ENCODE assay signal across 8 cellular contexts in the genomic region with DNA sequence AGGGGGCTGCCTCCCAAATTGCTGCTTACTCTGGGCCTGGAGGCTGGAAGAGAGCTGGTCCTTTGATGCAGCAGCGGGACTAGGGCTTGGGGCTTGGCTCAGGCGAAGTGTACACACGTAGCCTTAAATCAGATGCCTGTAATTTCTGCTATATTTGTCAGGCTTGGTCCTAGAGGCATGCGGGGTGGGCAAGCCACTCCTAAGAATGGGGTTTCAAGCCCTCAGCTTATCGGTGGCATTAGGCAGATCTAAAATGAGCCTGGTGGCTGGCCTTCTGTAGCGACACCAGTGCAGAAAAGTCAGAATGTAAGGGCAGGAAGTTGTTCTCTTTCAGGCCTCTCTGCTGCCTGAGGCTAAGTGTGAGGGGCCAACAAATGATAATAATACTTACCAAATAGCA. TPM values are rescaled to one million over a fixed set of nuclear protein-coding genes. Genes with fewer than 3 reads are reported as not detected.
A peak's percentile ranks its signal among the peaks of the same experiment; 100 is the strongest.
DNase-seq lines count a peak whose midpoint lies in the region; ATAC-seq, FAIRE-seq and TF ChIP-seq lines count a peak whose summit lies in the region.
"Had no signal": no experiment of that assay in that cellular context is flagged by ENCODE, and none has a peak within 500 bp of the region (broad histone marks: within the 10 kb centered on the region; RNA-seq: fewer than 3 reads in every experiment).

No MANE protein-coding gene starts in this region.

- DNase-seq in Caco-2 (no peak), GM12891 (ENCODE audit: insufficient read length, low spot score) (peak; percentile 25), natural killer cell (no peak), NCI-H1436 treated with DMSO at 0.1 percent for 48 hours (lab: John Stamatoyannopoulos, UW) (no peak), islet precursor cell (no peak), ureter (ENCODE audit: low spot score) (no peak)
- DNase-seq in activated naive CD8-positive, alpha-beta T cell treated with anti-CD3 and anti-CD28 coated beads, Interleukin-2, amount 50 U/mL, for 24 hours: no peak
- DNase-seq: NCI-H510A had no signal

- no peak for ATAC-seq in activated naive CD8-positive, alpha-beta T cell treated with anti-CD3 and anti-CD28 coated beads, Interleukin-2, amount 50 U/mL, for 24 hours
- ATAC-seq in natural killer cell: no peak

- H3K27me3 ChIP-seq in Caco-2 (replicated peaks; ENCODE audit: control insufficient read depth, insufficient read depth, low read length): peaks cover 1% of the 10 kb centered on the region; the same call in 1 of the 2 replicates

- H3K36me3 Mint-ChIP-seq in Caco-2 (ENCODE audit: insufficient read depth, unreplicated experiment): no peaks in the 10 kb centered on the region
- H3K36me3 Mint-ChIP-seq in activated naive CD8-positive, alpha-beta T cell treated with anti-CD3 and anti-CD28 coated beads, Interleukin-2, amount 50 U/mL, for 24 hours (ENCODE audit: low read depth): no peaks in the 10 kb centered on the region
- H3K36me3 Mint-ChIP-seq in natural killer cell: no peaks in the 10 kb centered on the region

- H3K4me3 Mint-ChIP-seq in Caco-2 (ENCODE audit: unreplicated experiment): peak overlapping the region; percentile 67
- peak overlapping the region; percentile 74 for H3K4me3 Mint-ChIP-seq in activated naive CD8-positive, alpha-beta T cell treated with anti-CD3 and anti-CD28 coated beads, Interleukin-2, amount 50 U/mL, for 24 hours
- peak overlapping the region; percentile 47 for H3K4me3 Mint-ChIP-seq in natural killer cell

- H3K9me3 Mint-ChIP-seq in Caco-2 (ENCODE audit: unreplicated experiment) (no peaks in the 10 kb centered on the region), natural killer cell (no peaks in the 10 kb centered on the region)
- H3K9me3 Mint-ChIP-seq in activated naive CD8-positive, alpha-beta T cell treated with anti-CD3 and anti-CD28 coated beads, Interleukin-2, amount 50 U/mL, for 24 hours: peaks cover under 1% of the 10 kb centered on the region

- BruUV-seq in Caco-2 (replicated peaks; lab: Mats Ljungman, UMichigan): no TSS peak

- TF ChIP-seq CTCF in Caco-2 (IDR thresholded peaks at IDR 0.05; ENCODE audit: insufficient read depth in 1 of 2, low read depth in 1 of 2, low read length in 1 of 2, severe bottlenecking in 1 of 2, unreplicated experiment in 1 of 2) (no peak), natural killer cell (IDR thresholded peaks at IDR 0.05) (no peak)

- CTCF ChIA-PET in Caco-2 (lab: Charles Lee): interaction anchor here (1.0 kb wide), 1 partner anchor 102 kb away, joined by 7 read pairs; no protein-coding TSS in a partner anchor

- H3K27ac Mint-ChIP-seq in Caco-2 (ENCODE audit: unreplicated experiment) (no peak overlapping the region), natural killer cell (no peak overlapping the region)
- no peak overlapping the region for H3K27ac Mint-ChIP-seq in activated naive CD8-positive, alpha-beta T cell treated with anti-CD3 and anti-CD28 coated beads, Interleukin-2, amount 50 U/mL, for 24 hours

- H3K36me3 ChIP-seq in Caco-2 (ENCODE audit: control insufficient read depth, insufficient read depth, low read length): no peaks in the 10 kb centered on the region

- peak; percentile 76 for FAIRE-seq in GM12891 (lab: Jason Lieb, UNC)

- H3K9me3 ChIP-seq in Caco-2: no peaks in the 10 kb centered on the region

- H3K27me3 Mint-ChIP-seq in Caco-2 (ENCODE audit: insufficient read depth, unreplicated experiment) (peaks cover 37% of the 10 kb centered on the region), natural killer cell (ENCODE audit: low read depth in 2 of 2) (peaks cover 45 to 52% of the 10 kb centered on the region in 2 donors)
- peaks cover 69% of the 10 kb centered on the region for H3K27me3 Mint-ChIP-seq in activated naive CD8-positive, alpha-beta T cell treated with anti-CD3 and anti-CD28 coated beads, Interleukin-2, amount 50 U/mL, for 24 hours

- TF ChIP-seq POLR2A in GM12891 (IDR thresholded peaks at IDR 0.05; ENCODE audit: low read depth, low read length): no peak

- H3K4me1 Mint-ChIP-seq in Caco-2 (ENCODE audit: low read depth, unreplicated experiment) (no peaks in the 10 kb centered on the region), natural killer cell (peaks cover 19 to 30% of the 10 kb centered on the region in 2 donors)
- peaks cover 27% of the 10 kb centered on the region for H3K4me1 Mint-ChIP-seq in activated naive CD8-positive, alpha-beta T cell treated with anti-CD3 and anti-CD28 coated beads, Interleukin-2, amount 50 U/mL, for 24 hours

- H3K4me1 ChIP-seq in Caco-2: peaks cover 5% of the 10 kb centered on the region; the same call in 1 of the 2 replicates

- no peak overlapping the region for H3K4me3 ChIP-seq in Caco-2 (ENCODE audit: low read depth, low read length)

- POLR2A ChIA-PET in Caco-2 (lab: Charles Lee): no interaction called here

- intact Hi-C loops in Caco-2 (cut with micrococcal nuclease; ENCODE audit: unreplicated experiment): no loop called here
- intact Hi-C loops in natural killer cell (cut with micrococcal nuclease): no loop called here

TF ChIP-seq in GM12891, 5 proteins besides CTCF, POLR2A, EP300 and RAD21:
- TF ChIP-seq SPI1 (IDR thresholded peaks at IDR 0.05; ENCODE audit: low read depth, low read length) (no peak), POU2F2 (IDR thresholded peaks at IDR 0.05; ENCODE audit: low read depth, low read length) (no peak), TAF1 (IDR thresholded peaks at IDR 0.05; ENCODE audit: low read depth, low read length) (no peak)

RNA-seq across cellular contexts. Expression of a gene that starts 0.9 kb away (rescaled TPM):
- not detected in 2 replicates for total RNA-seq in Caco-2 (2022)
- 2.9 TPM for polyA plus RNA-seq in GM12891 (2012; ENCODE audit: low read depth, missing spikeins)
- under 1 TPM; 0.30 to 0.56 (median 0.32) TPM for total RNA-seq in natural killer cell
- total RNA-seq in ureter: 0.57 TPM
